8 cellular contexts compared by ENCODE assay signal in genomic region chr9:99231708-99232107, GRCh38. TPM values are rescaled to one million over a fixed set of nuclear protein-coding genes. Genes with fewer than 3 reads are reported as not detected.
A peak's percentile ranks its signal among the peaks of the same experiment; 100 is the strongest.
DNase-seq lines count a peak whose midpoint lies in the region; TF ChIP-seq lines count a peak whose summit lies in the region.

No MANE protein-coding gene starts in this region.

- no peak for TF ChIP-seq EP300 in tibial nerve (IDR thresholded peaks at IDR 0.05)

- H3K27ac Mint-ChIP-seq in activated CD4-positive, alpha-beta T cell treated with anti-CD3 and anti-CD28 coated beads, Interleukin-2, amount 10 ng/mL, durations not matched to agents 7 days and 5 days, result no peak overlapping the region
- no peak overlapping the region for H3K27ac Mint-ChIP-seq in type B pancreatic cell

- WGBS in tibial nerve, 2 donors, result 59 to 82% methylated on average over 2 of the region's 2 CpGs

- H3K36me3 Mint-ChIP-seq in activated CD4-positive, alpha-beta T cell treated with anti-CD3 and anti-CD28 coated beads, Interleukin-2, amount 10 ng/mL, durations not matched to agents 7 days and 5 days (ENCODE audit: low read depth), result peaks cover 20% of the 10 kb centered on the region
- H3K36me3 Mint-ChIP-seq in type B pancreatic cell, result peaks cover 22% of the 10 kb centered on the region

- intact Hi-C loops in left ventricle myocardium inferior (cut with micrococcal nuclease), result no loop called here
- intact Hi-C loops in posterior vena cava (cut with DNase I), result no loop called here

- H3K4me1 ChIP-seq in left ventricle myocardium inferior (peaks cover 22% of the 10 kb centered on the region), tibial nerve (no peaks in the 10 kb centered on the region)

- H3K27ac ChIP-seq in AG04450 (ENCODE audit: low read depth, low read length) (no peak overlapping the region), left ventricle myocardium inferior (replicated peaks) (no peak overlapping the region), tibial nerve (no peak overlapping the region)

- no peaks in the 10 kb centered on the region for H3K27me3 Mint-ChIP-seq in activated CD4-positive, alpha-beta T cell treated with anti-CD3 and anti-CD28 coated beads, Interleukin-2, amount 10 ng/mL, durations not matched to agents 7 days and 5 days
- H3K27me3 Mint-ChIP-seq in type B pancreatic cell, result no peaks in the 10 kb centered on the region

- H3K27me3 ChIP-seq in AG04450 (ENCODE audit: control insufficient read depth, insufficient read depth, low read length) (no peaks in the 10 kb centered on the region), left ventricle myocardium inferior (ENCODE audit: low read depth) (no peaks in the 10 kb centered on the region), tibial nerve (no peaks in the 10 kb centered on the region)

- CTCF ChIA-PET in AG04450 (lab: Charles Lee), result interaction anchor here (0.8 to 3.6 kb wide), 19 partner anchors 9 to 991 kb away, joined by 3 to 21 read pairs (median 4); partner anchors contain the start of genes ALG2 and SEC61B
- CTCF ChIA-PET in activated CD4-positive, alpha-beta T cell treated with anti-CD3 and anti-CD28 coated beads, Interleukin-2, amount 10 ng/mL, durations not matched to agents 7 days and 5 days (lab: Charles Lee), result interaction anchor here (0.6 to 3.0 kb wide), 10 partner anchors 9 to 180 kb away, joined by 3 to 30 read pairs (median 3); partner anchors contain the start of genes ALG2 and SEC61B

- H3K4me3 Mint-ChIP-seq in activated CD4-positive, alpha-beta T cell treated with anti-CD3 and anti-CD28 coated beads, Interleukin-2, amount 10 ng/mL, durations not matched to agents 7 days and 5 days, result no peak overlapping the region
- H3K4me3 Mint-ChIP-seq in type B pancreatic cell, result no peak overlapping the region

- TF ChIP-seq CTCF in AG04450 (IDR thresholded peaks at IDR 0.05; ENCODE audit: low read depth, low read length), result peak; percentile 61
- TF ChIP-seq CTCF in GM20000 (IDR thresholded peaks at IDR 0.05; ENCODE audit: extremely low read depth, missing control alignments), result peak; percentile 94
- peak; percentile 63 for TF ChIP-seq CTCF in left ventricle myocardium inferior (IDR thresholded peaks at IDR 0.05; ENCODE audit: borderline replicate concordance)
- peak; percentile 53 for TF ChIP-seq CTCF in type B pancreatic cell (conservative IDR thresholded peaks at IDR 0.05)
- peak in 2 of 5 experiments; percentile 10 to 23 for TF ChIP-seq CTCF in tibial nerve (IDR thresholded peaks at IDR 0.05)

- H3K9me3 ChIP-seq in AG04450 (ENCODE audit: control insufficient read depth, insufficient read depth, low read length) (no peaks in the 10 kb centered on the region), left ventricle myocardium inferior (replicated peaks) (no peaks in the 10 kb centered on the region), tibial nerve (no peaks in the 10 kb centered on the region)

- peaks cover 10% of the 10 kb centered on the region for H3K4me1 Mint-ChIP-seq in activated CD4-positive, alpha-beta T cell treated with anti-CD3 and anti-CD28 coated beads, Interleukin-2, amount 10 ng/mL, durations not matched to agents 7 days and 5 days
- H3K4me1 Mint-ChIP-seq in type B pancreatic cell (ENCODE audit: unreplicated experiment), result no peaks in the 10 kb centered on the region

- no peak overlapping the region for H3K4me3 ChIP-seq in AG04450 (ENCODE audit: low read depth, low read length)
- no peak overlapping the region for H3K4me3 ChIP-seq in left ventricle myocardium inferior
- H3K4me3 ChIP-seq in tibial nerve, result no peak overlapping the region

- H3K9me3 Mint-ChIP-seq in activated CD4-positive, alpha-beta T cell treated with anti-CD3 and anti-CD28 coated beads, Interleukin-2, amount 10 ng/mL, durations not matched to agents 7 days and 5 days, result no peaks in the 10 kb centered on the region
- no peaks in the 10 kb centered on the region for H3K9me3 Mint-ChIP-seq in type B pancreatic cell

- TF ChIP-seq POLR2A in tibial nerve (IDR thresholded peaks at IDR 0.05), result no peak

- DNase-seq in AG04450 (ENCODE audit: low read depth, low spot score) (no peak), GM20000 (ENCODE audit: low spot score) (peak; percentile 50), left ventricle myocardium inferior (no peak), type B pancreatic cell (ENCODE audit: extremely low spot score, unreplicated experiment) (no peak), tibial nerve (ENCODE audit: low spot score in 2 of 2) (no peak), posterior vena cava (ENCODE audit: low spot score) (no peak), GF-D8 (lab: John Stamatoyannopoulos, UW) (no peak)
- peak; percentile 37 for DNase-seq in activated CD4-positive, alpha-beta T cell treated with anti-CD3 and anti-CD28 coated beads, Interleukin-2, amount 10 ng/mL, durations not matched to agents 7 days and 5 days

- H3K36me3 ChIP-seq in left ventricle myocardium inferior, result peaks cover 68% of the 10 kb centered on the region
- H3K36me3 ChIP-seq in tibial nerve, result peaks cover 0 to 91% (median 0%) of the 10 kb centered on the region in 3 donors

- POLR2A ChIA-PET in AG04450 (lab: Yijun Ruan, JAX), result interaction anchor here (2.8 kb wide), 1 partner anchor 10 kb away, joined by 22 read pairs; the partner anchor contains the start of genes ALG2 and SEC61B
- POLR2A ChIA-PET in activated CD4-positive, alpha-beta T cell treated with anti-CD3 and anti-CD28 coated beads, Interleukin-2, amount 10 ng/mL, durations not matched to agents 7 days and 5 days (lab: Charles Lee), result no interaction called here

RNA-seq across cellular contexts. Expression of gene SEC61B, which starts 9.6 kb away (rescaled TPM):
- 207 and 221 TPM in 2 replicates for polyA plus RNA-seq in AG04450 (2011; rRNA removed)
- 38.3 and 61.4 TPM in 2 replicates for polyA minus RNA-seq in AG04450 (2011; rRNA and poly(A)+ RNA removed)
- 100 to 1,000 TPM; 104 to 116 TPM for total RNA-seq in activated CD4-positive, alpha-beta T cell treated with anti-CD3 and anti-CD28 coated beads, Interleukin-2, amount 10 ng/mL, durations not matched to agents 7 days and 5 days
- total RNA-seq in left ventricle myocardium inferior, result 39.8 TPM
- total RNA-seq in type B pancreatic cell (ENCODE audit: low replicate concordance), result 133 and 137 TPM in 2 replicates
- total RNA-seq in tibial nerve, result 10 to 100 TPM; 41.0 to 99.0 (median 75.1) TPM
- total RNA-seq in posterior vena cava, result 100 to 1,000 TPM; 108 to 117 TPM

RNA-seq across cellular contexts. Expression of gene ALG2, which starts 10.0 kb away (rescaled TPM):
- 55.0 and 61.6 TPM in 2 replicates for polyA plus RNA-seq in AG04450 (2011; rRNA removed)
- polyA minus RNA-seq in AG04450 (2011; rRNA and poly(A)+ RNA removed), result 31.5 and 35.6 TPM in 2 replicates
- 10 to 100 TPM; 21.2 to 30.5 TPM for total RNA-seq in activated CD4-positive, alpha-beta T cell treated with anti-CD3 and anti-CD28 coated beads, Interleukin-2, amount 10 ng/mL, durations not matched to agents 7 days and 5 days
- 14.8 TPM for total RNA-seq in left ventricle myocardium inferior
- total RNA-seq in type B pancreatic cell (ENCODE audit: low replicate concordance), result 35.3 and 45.7 TPM in 2 replicates
- 10 to 100 TPM; 22.7 to 38.3 (median 29.3) TPM for total RNA-seq in tibial nerve
- total RNA-seq in posterior vena cava, result 10 to 100 TPM; 22.5 to 25.4 TPM

Comparison
In these comparisons a context has a peak if more than half of its experiments do, and no peak if none do; other contexts are left out.
1. DNase-seq: peak in GM20000 (single experiment) and activated CD4-positive, alpha-beta T cell treated with anti-CD3 and anti-CD28 coated beads, Interleukin-2, amount 10 ng/mL, durations not matched to agents 7 days and 5 days (single experiment); none in AG04450 (single experiment), left ventricle myocardium inferior (single experiment), type B pancreatic cell (single experiment), tibial nerve (0 of 2), posterior vena cava (single experiment) and GF-D8 (single experiment).